In the genomic region with DNA sequence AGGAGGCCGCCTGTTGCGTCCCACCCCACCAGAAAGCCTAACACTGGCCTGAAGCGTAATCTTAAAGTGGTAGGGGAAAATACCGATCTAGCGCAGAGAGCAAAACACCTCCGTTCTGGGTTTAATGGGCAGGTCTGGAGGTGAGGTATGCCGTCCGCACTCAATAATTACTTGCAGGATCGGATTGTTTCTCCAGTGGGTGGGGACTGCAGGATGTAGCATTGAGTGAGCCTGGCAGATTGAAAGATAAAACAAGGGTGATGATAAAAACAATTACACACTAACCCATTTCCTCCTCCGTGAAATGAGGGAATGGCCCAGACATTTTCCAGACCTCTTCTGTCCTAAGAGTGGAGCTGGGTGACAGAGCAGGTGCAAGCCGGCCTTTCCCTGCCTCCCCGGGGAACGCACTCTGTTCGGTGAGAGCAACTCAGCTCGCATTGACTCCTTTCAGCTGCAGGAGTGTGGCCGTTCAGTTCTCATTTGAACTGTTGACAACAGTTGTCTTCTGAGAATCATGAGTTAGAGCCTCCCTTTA, we compare ENCODE assay signal across 8 cellular contexts.
DNase-seq lines count a peak whose midpoint lies in the region; ATAC-seq, FAIRE-seq and TF ChIP-seq lines count a peak whose summit lies in the region.

No MANE protein-coding gene starts in this region.

- CTCF ChIA-PET in WTC11 (lab: Charles Lee) (interaction anchor here (0.9 to 1.2 kb wide), 3 partner anchors 13 to 248 kb away, joined by 3 to 7 read pairs (median 4); no protein-coding TSS in a partner anchor), H1 (lab: Charles Lee; ENCODE audit: partially characterized antibody) (interaction anchor here (0.5 to 1.3 kb wide), 4 partner anchors 47 to 88 kb away, joined by 3 to 7 read pairs (median 4); no protein-coding TSS in a partner anchor)
- CTCF ChIA-PET in naive thymus-derived CD4-positive, alpha-beta T cell (lab: Charles Lee) = interaction anchor here (0.6 to 2.4 kb wide), 7 partner anchors 9 to 272 kb away, joined by 3 to 13 read pairs (median 3); no protein-coding TSS in a partner anchor

- 15% methylated on average over 16 of the region's 16 CpGs; no CpG with 5 or more reads in 1 of the 2 experiments for WGBS in H1 (ENCODE audit: extremely low coverage in 1 of 2, insufficient coverage in 1 of 2, insufficient read length in 1 of 2, insufficient replicate concordance in 2 of 2, low coverage in 1 of 2, low lambda C conversion rate in 2 of 2, missing lambda C conversion rate in 1 of 2), 2 experiments

- H3K9me3 ChIP-seq in H1 (ENCODE audit: insufficient read depth in 2 of 2, low read depth in 1 of 2, low read length in 1 of 2) = no peaks in the 10 kb centered on the region
- H3K9me3 ChIP-seq in naive thymus-derived CD4-positive, alpha-beta T cell (ENCODE audit: control insufficient read depth in 2 of 3, low read length in 3 of 3) = no peaks in the 10 kb centered on the region

- H3K4me3 ChIP-seq in H1 (ENCODE audit: extremely low read depth in 1 of 4, insufficient read depth in 2 of 4, low read depth in 3 of 4, low read length in 4 of 4) = peak overlapping the region; percentile 55 to 78 (median 64)
- peak overlapping the region; percentile 97 for H3K4me3 ChIP-seq in naive thymus-derived CD4-positive, alpha-beta T cell (ENCODE audit: low read length)

- no peaks in the 10 kb centered on the region for H3K36me3 ChIP-seq in H1 (ENCODE audit: control insufficient read depth in 2 of 4, insufficient read depth in 4 of 4, low read length in 3 of 4)
- H3K36me3 ChIP-seq in naive thymus-derived CD4-positive, alpha-beta T cell (ENCODE audit: control insufficient read depth in 2 of 3, insufficient read depth in 3 of 3, low read length in 3 of 3) = no peaks in the 10 kb centered on the region

- H4K5ac ChIP-seq in H1 (ENCODE audit: insufficient read length, low read depth, low read length) = peak overlapping the region; percentile 55

- H3K27me3 Mint-ChIP-seq in WTC11 (ENCODE audit: low read depth) = peaks cover 21% of the 10 kb centered on the region
- peaks cover 0 to 7% (median 4%) of the 10 kb centered on the region in 5 donors for H3K27me3 Mint-ChIP-seq in naive thymus-derived CD4-positive, alpha-beta T cell

- H2BK15ac ChIP-seq in H1 (ENCODE audit: low read length) = peak overlapping the region; percentile 48; the same call in 1 of the 2 replicates

- H3K18ac ChIP-seq in H1 (ENCODE audit: extremely low read depth, low read length) = peak overlapping the region; percentile 88; the same call in 1 of the 2 replicates

- FAIRE-seq in D721Med (lab: Jason Lieb, UNC) (peak; percentile 56), H1 (lab: Jason Lieb, UNC) (no peak)

- peak overlapping the region; percentile 53; the same call in 1 of the 2 replicates for H2BK12ac ChIP-seq in H1 (ENCODE audit: low read depth, low read length)

- H3K36me3 Mint-ChIP-seq in WTC11 = no peaks in the 10 kb centered on the region
- H3K36me3 Mint-ChIP-seq in naive thymus-derived CD4-positive, alpha-beta T cell = peaks cover 0 to 8% (median 0%) of the 10 kb centered on the region in 5 donors

- H3K56ac ChIP-seq in H1 (replicated peaks; ENCODE audit: insufficient read length, low read depth, low read length) = peak overlapping the region; percentile 35

- peaks cover 0 to 11% of the 10 kb centered on the region in 2 experiments for H4K20me1 ChIP-seq in H1 (replicated peaks in 1 of 2; ENCODE audit: control insufficient read depth in 1 of 2, insufficient read depth in 2 of 2, low read length in 2 of 2)

- no peak overlapping the region for H2AK5ac ChIP-seq in H1 (ENCODE audit: low read depth, low read length)

- TF ChIP-seq CTCF in D721Med (IDR thresholded peaks at IDR 0.05; ENCODE audit: insufficient read depth, missing control alignments) = no peak
- TF ChIP-seq CTCF in WTC11 (IDR thresholded peaks at IDR 0.05) = no peak
- TF ChIP-seq CTCF in H1 (IDR thresholded peaks at IDR 0.05; ENCODE audit: control extremely low read depth in 1 of 3, insufficient read depth in 1 of 3, low read depth in 1 of 3, low read length in 3 of 3) = no peak

- no peak overlapping the region for H3K27ac ChIP-seq in H1 (ENCODE audit: low read depth, low read length)
- H3K27ac ChIP-seq in naive thymus-derived CD4-positive, alpha-beta T cell (ENCODE audit: low read depth, low read length) = peak overlapping the region; percentile 95

- no peak for TF ChIP-seq EP300 in H1 (IDR thresholded peaks at IDR 0.05; ENCODE audit: borderline replicate concordance in 1 of 2, low read depth in 2 of 2, low read length in 2 of 2)

- H3K14ac ChIP-seq in H1 (ENCODE audit: insufficient read length) = no peak overlapping the region

- no peaks in the 10 kb centered on the region for H3K79me1 ChIP-seq in H1 (ENCODE audit: low read depth, low read length)

- peaks cover 0 to 15% (median 5%) of the 10 kb centered on the region in 4 experiments; a peak in 6 of 7 replicates for H3K4me1 ChIP-seq in H1 (replicated peaks in 1 of 4; ENCODE audit: control insufficient read depth in 3 of 4, insufficient read depth in 4 of 4, low read length in 3 of 4)
- peaks cover 26 to 29% of the 10 kb centered on the region in 2 donors for H3K4me1 ChIP-seq in naive thymus-derived CD4-positive, alpha-beta T cell (ENCODE audit: control insufficient read depth in 2 of 2, insufficient read depth in 2 of 2, low read length in 2 of 2)

- H3K9me3 Mint-ChIP-seq in WTC11 = no peaks in the 10 kb centered on the region
- peaks cover 0 to 1% (median 0%) of the 10 kb centered on the region in 11 donors for H3K9me3 Mint-ChIP-seq in naive thymus-derived CD4-positive, alpha-beta T cell

- peak in 1 of 2 experiments; percentile 53; a peak in 1 of 3 replicates for TF ChIP-seq POLR2A in H1 (IDR thresholded peaks at IDR 0.05; ENCODE audit: control extremely low read depth in 1 of 2, low read depth in 2 of 2, low read length in 2 of 2)

- H3K23ac ChIP-seq in H1 (ENCODE audit: insufficient read length) = no peak overlapping the region

- H4K91ac ChIP-seq in H1 (replicated peaks; ENCODE audit: insufficient read length, low read length) = no peak overlapping the region

- peak overlapping the region; percentile 45 for H2AFZ ChIP-seq in H1 (ENCODE audit: low read length)

- no peak for TF ChIP-seq RAD21 in H1 (IDR thresholded peaks at IDR 0.05 in 1 of 2, conservative IDR thresholded peaks at IDR 0.05 in 1 of 2; ENCODE audit: low read depth in 2 of 2, low read length in 2 of 2)

- peak overlapping the region; percentile 81; the same call in 1 of the 2 replicates for H4K8ac ChIP-seq in H1 (ENCODE audit: extremely low read depth, insufficient read depth, low read length)

- H2BK120ac ChIP-seq in H1 (replicated peaks; ENCODE audit: low read depth, low read length) = no peak overlapping the region

- peak overlapping the region; percentile 77 to 86 for H3K4me2 ChIP-seq in H1 (ENCODE audit: insufficient read depth in 1 of 2, low read depth in 2 of 2, low read length in 2 of 2)

- H3K4ac ChIP-seq in H1 (replicated peaks; ENCODE audit: insufficient read length, low read depth, low read length) = no peak overlapping the region

- peaks cover 26% of the 10 kb centered on the region for H3K4me1 Mint-ChIP-seq in WTC11
- peaks cover 26 to 47% (median 36%) of the 10 kb centered on the region in 7 donors for H3K4me1 Mint-ChIP-seq in naive thymus-derived CD4-positive, alpha-beta T cell

- H2BK20ac ChIP-seq in H1 (ENCODE audit: low read length) = peak overlapping the region; percentile 23; the same call in 1 of the 2 replicates

- peak overlapping the region; percentile 80; the same call in 1 of the 2 replicates for H2BK5ac ChIP-seq in H1 (ENCODE audit: low read depth, low read length)

- H3K9ac ChIP-seq in H1 (replicated peaks in 1 of 4; ENCODE audit: extremely low read depth in 1 of 4, low read depth in 3 of 4, low read length in 3 of 4) = peak overlapping the region in 3 of 4 experiments; percentile 10 to 69 (median 35); a peak in 3 of 7 replicates

- POLR2A ChIA-PET in WTC11 (lab: Charles Lee) (interaction anchor here (1.1 kb wide), 1 partner anchor 113 kb away, joined by 3 read pairs; the partner anchor contains the start of gene UBAC2), H1 (lab: Charles Lee; ENCODE audit: partially characterized antibody) (interaction anchor here (0.8 to 1.1 kb wide), 4 partner anchors 69 to 149 kb away, joined by 3 to 5 read pairs (median 4); partner anchors contain the start of gene UBAC2)
- POLR2A ChIA-PET in naive thymus-derived CD4-positive, alpha-beta T cell (lab: Charles Lee) = interaction anchor here (0.6 to 5.1 kb wide), 28 partner anchors 9 to 646 kb away, joined by 3 to 77 read pairs (median 4); partner anchors contain the start of genes GPR18 and UBAC2

- ATAC-seq in GM21529 (IDR thresholded peaks at IDR 0.05; ENCODE audit: unreplicated experiment) (peak; percentile 26), WTC11 (peak; percentile 19)
- peak; percentile 47 for ATAC-seq in naive thymus-derived CD4-positive, alpha-beta T cell

- H3K23me2 ChIP-seq in H1 (ENCODE audit: low read depth, low read length) = peaks cover 12% of the 10 kb centered on the region

- peak overlapping the region; percentile 98 for H3K27ac Mint-ChIP-seq in WTC11
- peak overlapping the region; percentile 96 to 99 (median 98) for H3K27ac Mint-ChIP-seq in naive thymus-derived CD4-positive, alpha-beta T cell

- DNase-seq in D721Med (ENCODE audit: insufficient read length, low spot score) (no peak), HuH-7.5 (ENCODE audit: low spot score) (peak; percentile 23), WTC11 (ENCODE audit: low spot score) (peak; percentile 52), H1 (ENCODE audit: low read depth in 1 of 2, low spot score in 2 of 2) (no peak), amniotic stem cell (lab: John Stamatoyannopoulos, UW) (no peak), UCSD-AML1 (lab: John Stamatoyannopoulos, UW; ENCODE audit: unreplicated experiment) (no peak)
- peak in 1 of 9 donors; percentile 57 for DNase-seq in naive thymus-derived CD4-positive, alpha-beta T cell

- H3K79me2 ChIP-seq in H1 (ENCODE audit: control insufficient read depth in 1 of 2, insufficient read depth in 2 of 2, low read length in 2 of 2) = no peaks in the 10 kb centered on the region

- intact Hi-C loops in naive thymus-derived CD4-positive, alpha-beta T cell (cut with micrococcal nuclease) = loop anchor here (1.0 to 10.0 kb wide), 33 partner anchors 15 to 1655 kb away; partner anchors contain the start of genes CLYBL (in 2 of the 2), GPR18 (in 2 of the 2), GPR183 (in 2 of the 2) and TM9SF2 (in 2 of the 2)

- H3K27me3 ChIP-seq in H1 (replicated peaks in 1 of 4; ENCODE audit: control insufficient read depth in 3 of 4, extremely low read depth in 1 of 4, insufficient read depth in 3 of 4, low read length in 3 of 4) = peaks cover 4 to 19% (median 14%) of the 10 kb centered on the region in 4 experiments
- H3K27me3 ChIP-seq in naive thymus-derived CD4-positive, alpha-beta T cell (ENCODE audit: control insufficient read depth in 2 of 2, insufficient read depth in 2 of 2, low read length in 2 of 2) = no peaks in the 10 kb centered on the region

- H3K4me3 Mint-ChIP-seq in WTC11 = peak overlapping the region; percentile 87
- peak overlapping the region; percentile 92 to 100 (median 98) for H3K4me3 Mint-ChIP-seq in naive thymus-derived CD4-positive, alpha-beta T cell

TF ChIP-seq in H1, 55 proteins besides CTCF, POLR2A, EP300 and RAD21 (continues in another document):
- TF ChIP-seq SIRT6 (IDR thresholded peaks at IDR 0.05; ENCODE audit: low read length) = no peak
- no peak for TF ChIP-seq EZH2 (IDR thresholded peaks at IDR 0.05; ENCODE audit: low read depth, low read length, severe bottlenecking)
- no peak for TF ChIP-seq CEBPB (IDR thresholded peaks at IDR 0.05; ENCODE audit: low read depth, low read length)
- TF ChIP-seq PHF8 (conservative IDR thresholded peaks at IDR 0.05; ENCODE audit: low read depth, low read length) = no peak

Comparison
In these comparisons a context has a peak if more than half of its experiments do, and no peak if none do; other contexts are left out.
1. DNase-seq: peak in HuH-7.5 (single experiment) and WTC11 (single experiment); none in D721Med (single experiment), H1 (0 of 2), amniotic stem cell (single experiment) and UCSD-AML1 (single experiment).
2. Peak in every context shown above with its lines, with median percentiles within 50 percentile points of each other: ATAC-seq.